In genomic region chr12:1003600-1004271, GRCh38 we compare ENCODE assay signal across 1 cellular context.
TF ChIP-seq lines count a peak whose summit lies in the region.

No MANE protein-coding gene starts in this region.

TF ChIP-seq in IMR-90, 13 proteins besides CTCF, POLR2A, EP300 and RAD21:
- TF ChIP-seq CEBPB (IDR thresholded peaks at IDR 0.05; ENCODE audit: low read depth, low read length) (no peak), RFX5 (IDR thresholded peaks at IDR 0.05; ENCODE audit: low read depth, low read length) (no peak), FOS (IDR thresholded peaks at IDR 0.05; ENCODE audit: low read depth, low read length) (no peak), NFE2L2 (IDR thresholded peaks at IDR 0.05; ENCODE audit: low read depth, low read length) (no peak), MXI1 (IDR thresholded peaks at IDR 0.05; ENCODE audit: borderline replicate concordance, low read depth, low read length) (no peak), CHD1 (IDR thresholded peaks at IDR 0.05; ENCODE audit: low read depth, low read length) (no peak), USF2 (IDR thresholded peaks at IDR 0.05; ENCODE audit: low read depth, low read length) (no peak), MAZ (IDR thresholded peaks at IDR 0.05; ENCODE audit: borderline replicate concordance, low read depth, low read length) (no peak), BHLHE40 (IDR thresholded peaks at IDR 0.05; ENCODE audit: low read depth, low read length) (no peak), SMC3 (IDR thresholded peaks at IDR 0.05; ENCODE audit: low read depth, low read length) (no peak), RCOR1 (IDR thresholded peaks at IDR 0.05; ENCODE audit: insufficient replicate concordance, low read length) (no peak), ELK1 (IDR thresholded peaks at IDR 0.05; ENCODE audit: borderline replicate concordance, low read depth, low read length) (no peak), MAFK (IDR thresholded peaks at IDR 0.05; ENCODE audit: low read depth, low read length) (no peak)
TF ChIP-seq in IMR-90: peak in this region for 0.
